7 cellular contexts compared by ENCODE assay signal in genomic region chr9:42947050-42947449, GRCh38.
DNase-seq lines count a peak whose midpoint lies in the region; ATAC-seq and TF ChIP-seq lines count a peak whose summit lies in the region.
"Not testable (repeated sequence)": the region's sequence is repeated elsewhere in the genome, so short reads cannot be mapped to it uniquely, and the experiment has no call there.

No MANE protein-coding gene starts in this region.

- not testable (repeated sequence) for H3K4me3 ChIP-seq in SJCRH30; choroid plexus epithelial cell (ENCODE audit: low read depth, low read length); esophagus muscularis mucosa

- not testable (repeated sequence) for TF ChIP-seq EP300 in esophagus muscularis mucosa (IDR thresholded peaks at IDR 0.05)

- not testable (repeated sequence) for TF ChIP-seq POLR2A in esophagus muscularis mucosa (IDR thresholded peaks at IDR 0.05; ENCODE audit: low read depth)

- H3K27ac ChIP-seq in SJCRH30; esophagus muscularis mucosa (replicated peaks in 1 of 4): not testable (repeated sequence)

- not testable (repeated sequence) for H3K4me1 ChIP-seq in SJCRH30, esophagus muscularis mucosa

- H3K27ac Mint-ChIP-seq in stimulated activated memory B cell treated with anti-CD40 and anti-IgM and Interleukin-4, amounts not matched to agents 10 μg/mL and 1 μg/mL and 100 μg/mL, for 72 hours = not testable (repeated sequence)

- intact Hi-C loops in esophagus muscularis mucosa (cut with DNase I) = not testable (repeated sequence)

- not testable (repeated sequence) for H3K9me3 Mint-ChIP-seq in stimulated activated memory B cell treated with anti-CD40 and anti-IgM and Interleukin-4, amounts not matched to agents 10 μg/mL and 1 μg/mL and 100 μg/mL, for 72 hours

- not testable (repeated sequence) for H3K4me3 Mint-ChIP-seq in stimulated activated memory B cell treated with anti-CD40 and anti-IgM and Interleukin-4, amounts not matched to agents 10 μg/mL and 1 μg/mL and 100 μg/mL, for 72 hours

- WGBS in esophagus muscularis mucosa = 60% methylated on average over 1 of the region's 4 CpGs

- not testable (repeated sequence) for H3K27me3 Mint-ChIP-seq in stimulated activated memory B cell treated with anti-CD40 and anti-IgM and Interleukin-4, amounts not matched to agents 10 μg/mL and 1 μg/mL and 100 μg/mL, for 72 hours

- not testable (repeated sequence) for H3K36me3 ChIP-seq in SJCRH30, esophagus muscularis mucosa

- H3K36me3 Mint-ChIP-seq in stimulated activated memory B cell treated with anti-CD40 and anti-IgM and Interleukin-4, amounts not matched to agents 10 μg/mL and 1 μg/mL and 100 μg/mL, for 72 hours = not testable (repeated sequence)

- ATAC-seq in stimulated activated memory B cell treated with anti-CD40 and anti-IgM and Interleukin-4, amounts not matched to agents 10 μg/mL and 1 μg/mL and 100 μg/mL, for 72 hours = peak; percentile 71

- H3K9me3 ChIP-seq in SJCRH30 (replicated peaks); esophagus muscularis mucosa: not testable (repeated sequence)

- in situ Hi-C loops in ACHN (cut with HindIII; ENCODE audit: low pct_ligation_motif_present, low pct_unique_long_range_greater_than_20kb, low sequenced_read_pairs) = not testable (repeated sequence)

- not testable (repeated sequence) for TF ChIP-seq CTCF in choroid plexus epithelial cell (conservative IDR thresholded peaks at IDR 0.05; ENCODE audit: low read depth, low read length); esophagus muscularis mucosa (IDR thresholded peaks at IDR 0.05)

- DNase-seq in ACHN (peak; percentile 1), SJCRH30 (peak; percentile 14 to 18), choroid plexus epithelial cell (ENCODE audit: low read depth) (peak; percentile 4), esophagus muscularis mucosa (ENCODE audit: extremely low spot score) (peak; percentile 93), globus pallidus (ENCODE audit: low spot score) (peak; percentile 9), pulmonary artery endothelial cell (ENCODE audit: low read depth, low spot score) (peak; percentile 1)

- not testable (repeated sequence) for H3K27me3 ChIP-seq in SJCRH30, esophagus muscularis mucosa

- not testable (repeated sequence) for H3K4me1 Mint-ChIP-seq in stimulated activated memory B cell treated with anti-CD40 and anti-IgM and Interleukin-4, amounts not matched to agents 10 μg/mL and 1 μg/mL and 100 μg/mL, for 72 hours

Comparison
In these comparisons a context has a peak if more than half of its experiments do, and no peak if none do; other contexts are left out.
1. DNase-seq: peak in every context shown above with its lines; median percentile 93 in esophagus muscularis mucosa; 16 in SJCRH30; 9 in globus pallidus; 4 in choroid plexus epithelial cell; 1 in ACHN; 1 in pulmonary artery endothelial cell.